In the genomic region with DNA sequence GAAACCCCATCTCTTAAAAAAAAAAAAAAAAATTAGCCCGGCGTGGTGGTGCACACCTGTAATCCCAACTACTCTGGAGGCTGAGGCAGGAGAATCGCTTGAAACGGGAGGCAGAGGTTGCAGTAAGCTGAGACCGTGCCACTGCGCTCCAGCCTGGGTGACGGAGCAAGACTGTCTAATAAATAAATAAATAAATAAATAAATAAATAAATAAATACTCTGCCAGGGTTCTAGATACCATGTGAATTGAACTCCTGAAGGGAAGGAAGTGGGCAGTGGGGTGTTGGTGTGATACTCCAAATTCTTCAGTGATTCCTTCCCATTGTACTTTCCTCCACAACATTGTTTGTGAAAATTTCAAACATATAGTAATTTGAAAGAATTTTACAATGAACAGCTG, we compare ENCODE assay signal across 4 cellular contexts.
"Had no signal": no experiment of that assay in that cellular context is flagged by ENCODE, and none has a peak within 500 bp of the region (broad histone marks: within the 10 kb centered on the region; RNA-seq: fewer than 3 reads in every experiment).

No MANE protein-coding gene starts in this region.

- FAIRE-seq: G401.6 had no signal

- ATAC-seq: GM12878 had no signal

- H3K4me3 ChIP-seq: GM12878 had no signal

- DNase-seq: GDM1, GF-D8 had no signal
